In the genomic region with DNA sequence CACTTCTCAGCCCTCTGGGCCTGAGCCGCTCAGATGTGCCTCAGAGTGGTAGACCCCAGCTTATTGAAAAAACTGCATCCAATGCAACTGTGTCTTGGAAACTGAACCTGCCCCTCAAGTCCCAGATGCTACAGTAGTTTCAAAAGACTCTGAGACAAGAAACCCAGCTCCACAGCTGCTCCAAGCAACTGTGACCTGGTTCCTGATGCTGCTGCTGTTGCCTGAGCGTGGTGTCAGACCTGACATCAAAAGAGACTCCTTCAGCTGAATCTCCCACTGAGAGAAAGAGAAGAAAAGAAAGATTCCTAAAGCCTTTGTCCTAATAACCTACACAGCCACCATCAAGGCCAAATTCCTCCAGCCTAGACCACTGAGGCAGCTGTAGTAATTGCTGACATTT, we compare ENCODE assay signal across 32 cellular contexts.
"Had no signal": no experiment of that assay in that cellular context is flagged by ENCODE, and none has a peak within 500 bp of the region (broad histone marks: within the 10 kb centered on the region; RNA-seq: fewer than 3 reads in every experiment).

No MANE protein-coding gene starts in this region.

- H3K4me3 ChIP-seq: ascending aorta, breast epithelium, cardiac muscle cell, colonic mucosa, dorsolateral prefrontal cortex, esophagus muscularis mucosa, gastroesophageal sphincter, heart right ventricle had no signal

- H3K36me3 Mint-ChIP-seq: activated naive CD4-positive, alpha-beta T cell treated with anti-CD3 and anti-CD28 coated beads, Interleukin-2, amount 10 ng/mL, durations not matched to agents 7 days and 5 days; activated naive CD4-positive, alpha-beta T cell treated with anti-CD3 and anti-CD28 coated beads, Interleukin-2, amount 50 U/mL, for 72 hours; activated naive CD8-positive, alpha-beta T cell treated with anti-CD3 and anti-CD28 coated beads, Interleukin-2, amount 10 ng/mL, durations not matched to agents 7 days and 5 days; brain had no signal

- DNase-seq: activated CD4-positive, alpha-beta memory T cell treated with anti-CD3 and anti-CD28 coated beads, Interleukin-2, amount 10 ng/mL, durations not matched to agents 7 days and 5 days; activated CD4-positive, alpha-beta T cell treated with anti-CD3 and anti-CD28 coated beads for 1 hour; activated CD4-positive, alpha-beta T cell treated with anti-CD3 and anti-CD28 coated beads for 4 hours; activated CD4-positive, alpha-beta T cell treated with anti-CD3 and anti-CD28 coated beads, Interleukin-2, amount 10 ng/mL, durations not matched to agents 7 days and 5 days; activated CD4-positive, alpha-beta T cell treated with anti-CD3 and anti-CD28 coated beads, Interleukin-2, amount 50 U/mL, for 4 hours; activated CD8-positive, alpha-beta memory T cell treated with anti-CD3 and anti-CD28 coated beads, Interleukin-2, amount 50 U/mL, for 48 hours; activated gamma-delta T cell; activated naive CD4-positive, alpha-beta T cell; activated naive CD4-positive, alpha-beta T cell treated with anti-CD3 and anti-CD28 coated beads, Interleukin-2, amount 10 ng/mL, durations not matched to agents 7 days and 5 days; activated naive CD8-positive, alpha-beta T cell treated with anti-CD3 and anti-CD28 coated beads, Interleukin-2, amount 10 ng/mL, durations not matched to agents 7 days and 5 days; activated T-cell treated with anti-CD3 and anti-CD28 coated beads for 4 hours; activated T-cell treated with anti-CD3 and anti-CD28 coated beads, Interleukin-2, amount 50 U/mL, for 24 hours; activated T-cell treated with anti-CD3 and anti-CD28 coated beads, Interleukin-2, amount 50 U/mL, for 72 hours; central memory CD4-positive, alpha-beta T cell; cerebellar nuclear complex; colonic mucosa; dorsolateral prefrontal cortex; effector memory CD4-positive, alpha-beta T cell; erythroblast; foreskin melanocyte; heart right ventricle; T-helper 1 cell; T-helper 17 cell; T1000 had no signal

- H3K27me3 Mint-ChIP-seq: activated CD4-positive, alpha-beta memory T cell treated with anti-CD3 and anti-CD28 coated beads, Interleukin-2, amount 10 ng/mL, durations not matched to agents 7 days and 5 days; activated CD4-positive, alpha-beta T cell treated with anti-CD3 and anti-CD28 coated beads, Interleukin-2, amount 10 ng/mL, durations not matched to agents 7 days and 5 days; activated naive CD4-positive, alpha-beta T cell treated with anti-CD3 and anti-CD28 coated beads, Interleukin-2, amount 10 ng/mL, durations not matched to agents 7 days and 5 days; activated naive CD8-positive, alpha-beta T cell treated with anti-CD3 and anti-CD28 coated beads, Interleukin-2, amount 10 ng/mL, durations not matched to agents 7 days and 5 days; activated T-cell treated with anti-CD3 and anti-CD28 coated beads, Interleukin-2, amount 50 U/mL, for 24 hours; T-helper 17 cell had no signal

- ATAC-seq: activated naive CD4-positive, alpha-beta T cell treated with anti-CD3 and anti-CD28 coated beads, Interleukin-2, amount 50 U/mL, for 72 hours; activated T-cell treated with anti-CD3 and anti-CD28 coated beads, Interleukin-2, amount 50 U/mL, for 72 hours; gastroesophageal sphincter; heart right ventricle; T-helper 17 cell had no signal

- H3K4me1 Mint-ChIP-seq: activated CD4-positive, alpha-beta memory T cell treated with anti-CD3 and anti-CD28 coated beads, Interleukin-2, amount 10 ng/mL, durations not matched to agents 7 days and 5 days; activated CD4-positive, alpha-beta T cell treated with anti-CD3 and anti-CD28 coated beads, Interleukin-2, amount 10 ng/mL, durations not matched to agents 7 days and 5 days; activated naive CD4-positive, alpha-beta T cell treated with anti-CD3 and anti-CD28 coated beads, Interleukin-2, amount 10 ng/mL, durations not matched to agents 7 days and 5 days; activated naive CD8-positive, alpha-beta T cell treated with anti-CD3 and anti-CD28 coated beads, Interleukin-2, amount 10 ng/mL, durations not matched to agents 7 days and 5 days; brain; T-helper 17 cell had no signal

- H3K36me3 ChIP-seq: ascending aorta, cardiac muscle cell, colonic mucosa, esophagus muscularis mucosa, gastroesophageal sphincter, heart right ventricle had no signal

- H3K4me1 ChIP-seq: ascending aorta, breast epithelium, colonic mucosa, esophagus muscularis mucosa, gastroesophageal sphincter, heart right ventricle had no signal

- H3K27ac ChIP-seq: ascending aorta, breast epithelium, cardiac muscle cell, colonic mucosa, dorsolateral prefrontal cortex, esophagus muscularis mucosa, gastroesophageal sphincter, heart right ventricle had no signal

- H3K27me3 ChIP-seq: ascending aorta, breast epithelium, cardiac muscle cell, colonic mucosa, dorsolateral prefrontal cortex, esophagus muscularis mucosa, gastroesophageal sphincter, heart right ventricle had no signal

- H3K9me3 ChIP-seq: ascending aorta, breast epithelium, colonic mucosa, esophagus muscularis mucosa, gastroesophageal sphincter had no signal

- H3K9me3 Mint-ChIP-seq: activated naive CD4-positive, alpha-beta T cell treated with anti-CD3 and anti-CD28 coated beads, Interleukin-2, amount 10 ng/mL, durations not matched to agents 7 days and 5 days; activated naive CD8-positive, alpha-beta T cell treated with anti-CD3 and anti-CD28 coated beads, Interleukin-2, amount 10 ng/mL, durations not matched to agents 7 days and 5 days; activated T-cell treated with anti-CD3 and anti-CD28 coated beads, Interleukin-2, amount 50 U/mL, for 24 hours; activated T-cell treated with anti-CD3 and anti-CD28 coated beads, Interleukin-2, amount 50 U/mL, for 72 hours; brain had no signal

- H3K4me3 Mint-ChIP-seq: activated CD4-positive, alpha-beta memory T cell treated with anti-CD3 and anti-CD28 coated beads, Interleukin-2, amount 10 ng/mL, durations not matched to agents 7 days and 5 days; activated CD4-positive, alpha-beta T cell treated with anti-CD3 and anti-CD28 coated beads, Interleukin-2, amount 10 ng/mL, durations not matched to agents 7 days and 5 days; activated naive CD4-positive, alpha-beta T cell treated with anti-CD3 and anti-CD28 coated beads, Interleukin-2, amount 10 ng/mL, durations not matched to agents 7 days and 5 days; activated naive CD8-positive, alpha-beta T cell treated with anti-CD3 and anti-CD28 coated beads, Interleukin-2, amount 10 ng/mL, durations not matched to agents 7 days and 5 days; activated T-cell treated with anti-CD3 and anti-CD28 coated beads, Interleukin-2, amount 50 U/mL, for 24 hours; activated T-cell treated with anti-CD3 and anti-CD28 coated beads, Interleukin-2, amount 50 U/mL, for 72 hours; brain; T-helper 17 cell; T-helper 2 cell treated with Interferon-gamma antibody and Interleukin-4, amounts not matched to agents 5 μg/mL and 100 μg/mL, for 36 hours had no signal

- H3K27ac Mint-ChIP-seq: activated CD4-positive, alpha-beta memory T cell treated with anti-CD3 and anti-CD28 coated beads, Interleukin-2, amount 10 ng/mL, durations not matched to agents 7 days and 5 days; activated CD4-positive, alpha-beta T cell treated with anti-CD3 and anti-CD28 coated beads, Interleukin-2, amount 10 ng/mL, durations not matched to agents 7 days and 5 days; activated naive CD4-positive, alpha-beta T cell treated with anti-CD3 and anti-CD28 coated beads, Interleukin-2, amount 10 ng/mL, durations not matched to agents 7 days and 5 days; activated naive CD4-positive, alpha-beta T cell treated with anti-CD3 and anti-CD28 coated beads, Interleukin-2, amount 50 U/mL, for 72 hours; activated naive CD8-positive, alpha-beta T cell treated with anti-CD3 and anti-CD28 coated beads, Interleukin-2, amount 10 ng/mL, durations not matched to agents 7 days and 5 days; activated T-cell treated with anti-CD3 and anti-CD28 coated beads, Interleukin-2, amount 50 U/mL, for 24 hours; activated T-cell treated with anti-CD3 and anti-CD28 coated beads, Interleukin-2, amount 50 U/mL, for 72 hours; brain; T-helper 17 cell; T-helper 2 cell treated with Interferon-gamma antibody and Interleukin-4, amounts not matched to agents 5 μg/mL and 100 μg/mL, for 36 hours had no signal
